Comparison of ENCODE assay signal across 26 cellular contexts in the genomic region with DNA sequence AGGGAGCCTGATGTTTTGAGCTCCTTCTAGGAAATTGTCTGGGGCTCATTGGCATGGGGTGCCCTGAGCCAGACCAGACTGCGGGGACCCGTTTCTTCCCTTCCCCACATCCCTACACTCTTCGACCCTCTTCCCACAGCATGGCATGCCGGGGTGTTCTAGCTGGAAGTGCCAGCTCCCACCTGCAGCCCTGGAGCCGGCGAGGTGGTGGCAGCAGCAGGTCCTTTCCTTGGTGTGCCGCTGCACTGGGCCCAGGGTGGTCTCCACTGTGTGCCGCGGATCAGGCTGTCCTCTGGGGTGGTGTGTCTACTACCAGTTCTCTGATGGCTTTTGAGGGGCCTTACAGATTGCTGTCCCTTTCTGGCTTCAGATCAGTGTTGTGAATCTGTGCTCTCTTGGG. TPM values are rescaled to one million over a fixed set of nuclear protein-coding genes. Genes with fewer than 3 reads are reported as not detected.
"Had no signal": no experiment of that assay in that cellular context is flagged by ENCODE, and none has a peak within 500 bp of the region (broad histone marks: within the 10 kb centered on the region; RNA-seq: fewer than 3 reads in every experiment).

No MANE protein-coding gene starts in this region.

- H3K4me3 ChIP-seq: ascending aorta, cardiac muscle cell, K562, SJSA1 had no signal

- H3K4me1 ChIP-seq: ascending aorta had no signal

- ATAC-seq: activated CD8-positive, alpha-beta memory T cell treated with anti-CD3 and anti-CD28 coated beads, Interleukin-2, amount 10 ng/mL, durations not matched to agents 7 days and 5 days; K562; PC-3; T-helper 17 cell; WTC11 had no signal

- H3K9me3 Mint-ChIP-seq: activated CD4-positive, alpha-beta T cell treated with anti-CD3 and anti-CD28 coated beads, Interleukin-2, amount 10 ng/mL, durations not matched to agents 24 days and 14 days; activated naive CD4-positive, alpha-beta T cell treated with anti-CD3 and anti-CD28 coated beads for 36 hours; activated T-cell treated with anti-CD3 and anti-CD28 coated beads, Interleukin-2, amount 50 U/mL, for 24 hours; activated T-helper 1 cell treated with anti-CD3 and anti-CD28 coated beads, Interleukin-12 subunit alpha, Interleukin-12 subunit beta, Interleukin-2, Interleukin-4 antibody, amounts not matched to agents 30 ng/mL and 10 ng/mL and 1 ng/mL, durations not matched to agents 14 hours and 24 hours and 36 hours; brain; WTC11 had no signal

- H3K4me3 Mint-ChIP-seq: activated CD4-positive, alpha-beta T cell treated with anti-CD3 and anti-CD28 coated beads, Interleukin-2, amount 10 ng/mL, durations not matched to agents 24 days and 14 days; activated CD8-positive, alpha-beta memory T cell treated with anti-CD3 and anti-CD28 coated beads, Interleukin-2, amount 10 ng/mL, durations not matched to agents 7 days and 5 days; activated T-cell treated with anti-CD3 and anti-CD28 coated beads, Interleukin-2, amount 50 U/mL, for 24 hours; activated T-helper 1 cell treated with anti-CD3 and anti-CD28 coated beads, Interleukin-12 subunit alpha, Interleukin-12 subunit beta, Interleukin-2, Interleukin-4 antibody, amounts not matched to agents 30 ng/mL and 10 ng/mL and 1 ng/mL, durations not matched to agents 14 hours and 24 hours and 36 hours; T-helper 17 cell; WTC11 had no signal

- H3K9me3 ChIP-seq: ascending aorta, SJSA1 had no signal

- DNase-seq: activated CD4-positive, alpha-beta T cell treated with anti-CD3 and anti-CD28 coated beads for 1 hour; activated CD4-positive, alpha-beta T cell treated with anti-CD3 and anti-CD28 coated beads, Interleukin-2, amount 10 ng/mL, durations not matched to agents 24 days and 14 days; activated CD4-positive, alpha-beta T cell treated with anti-CD3 and anti-CD28 coated beads, Interleukin-2, amount 50 U/mL, for 48 hours; activated CD8-positive, alpha-beta memory T cell treated with anti-CD3 and anti-CD28 coated beads, Interleukin-2, amount 10 ng/mL, durations not matched to agents 7 days and 5 days; activated effector memory CD4-positive, alpha-beta T cell treated with anti-CD3 and anti-CD28 coated beads, Interleukin-2, amount 50 U/mL, for 16 hours; activated naive CD4-positive, alpha-beta T cell treated with anti-CD3 and anti-CD28 coated beads for 36 hours; activated T-cell treated with anti-CD3 and anti-CD28 coated beads, Interleukin-2, amount 50 U/mL, for 24 hours; amniotic stem cell; Karpas-422; NCI-H1048; NCI-H146; NCI-H187 treated with DMSO at 0.1 percent for 48 hours; NCI-H2081 treated with DMSO at 0.1 percent for 48 hours; NCI-H446; NCI-H524; PC-3; SHP77; T-helper 17 cell; T-helper 9 cell had no signal

- H3K36me3 Mint-ChIP-seq: activated CD8-positive, alpha-beta memory T cell treated with anti-CD3 and anti-CD28 coated beads, Interleukin-2, amount 10 ng/mL, durations not matched to agents 7 days and 5 days; brain; WTC11 had no signal

- H3K27ac ChIP-seq: ascending aorta, SJSA1 had no signal

- H3K27me3 ChIP-seq: ascending aorta, cardiac muscle cell, SJSA1 had no signal

- H3K27ac Mint-ChIP-seq: activated CD4-positive, alpha-beta T cell treated with anti-CD3 and anti-CD28 coated beads, Interleukin-2, amount 10 ng/mL, durations not matched to agents 24 days and 14 days; activated CD8-positive, alpha-beta memory T cell treated with anti-CD3 and anti-CD28 coated beads, Interleukin-2, amount 10 ng/mL, durations not matched to agents 7 days and 5 days; activated naive CD4-positive, alpha-beta T cell treated with anti-CD3 and anti-CD28 coated beads for 36 hours; activated T-cell treated with anti-CD3 and anti-CD28 coated beads, Interleukin-2, amount 50 U/mL, for 24 hours; activated T-helper 1 cell treated with anti-CD3 and anti-CD28 coated beads, Interleukin-12 subunit alpha, Interleukin-12 subunit beta, Interleukin-2, Interleukin-4 antibody, amounts not matched to agents 30 ng/mL and 10 ng/mL and 1 ng/mL, durations not matched to agents 14 hours and 24 hours and 36 hours; brain; T-helper 17 cell; WTC11 had no signal

- H3K36me3 ChIP-seq: ascending aorta, cardiac muscle cell, SJSA1 had no signal

RNA-seq across cellular contexts. Expression of a gene that starts 10.3 kb away (rescaled TPM):
- total RNA-seq: activated CD4-positive, alpha-beta T cell treated with anti-CD3 and anti-CD28 coated beads, Interleukin-2, amount 10 ng/mL, durations not matched to agents 24 days and 14 days; activated CD8-positive, alpha-beta memory T cell treated with anti-CD3 and anti-CD28 coated beads, Interleukin-2, amount 10 ng/mL, durations not matched to agents 7 days and 5 days; activated naive CD4-positive, alpha-beta T cell treated with anti-CD3 and anti-CD28 coated beads for 36 hours; activated T-helper 1 cell treated with anti-CD3 and anti-CD28 coated beads, Interleukin-12 subunit alpha, Interleukin-12 subunit beta, Interleukin-2, Interleukin-4 antibody, amounts not matched to agents 30 ng/mL and 10 ng/mL and 1 ng/mL, durations not matched to agents 14 hours and 24 hours and 36 hours; ascending aorta; cardiac muscle cell; K562; PC-3; SJSA1; T-helper 17 cell; WTC11 had no signal
- polyA plus RNA-seq: cardiac muscle cell, K562 had no signal

RNA-seq across cellular contexts. Expression of a gene that starts 18.3 kb away (rescaled TPM):
- total RNA-seq: activated CD4-positive, alpha-beta T cell treated with anti-CD3 and anti-CD28 coated beads, Interleukin-2, amount 10 ng/mL, durations not matched to agents 24 days and 14 days; activated CD8-positive, alpha-beta memory T cell treated with anti-CD3 and anti-CD28 coated beads, Interleukin-2, amount 10 ng/mL, durations not matched to agents 7 days and 5 days; activated naive CD4-positive, alpha-beta T cell treated with anti-CD3 and anti-CD28 coated beads for 36 hours; activated T-helper 1 cell treated with anti-CD3 and anti-CD28 coated beads, Interleukin-12 subunit alpha, Interleukin-12 subunit beta, Interleukin-2, Interleukin-4 antibody, amounts not matched to agents 30 ng/mL and 10 ng/mL and 1 ng/mL, durations not matched to agents 14 hours and 24 hours and 36 hours; ascending aorta; cardiac muscle cell; K562; PC-3; SJSA1; WTC11 had no signal
- polyA plus RNA-seq: cardiac muscle cell, K562 had no signal

RNA-seq across cellular contexts. Expression of a gene that starts 52.4 kb away (rescaled TPM):
- total RNA-seq: activated CD4-positive, alpha-beta T cell treated with anti-CD3 and anti-CD28 coated beads, Interleukin-2, amount 10 ng/mL, durations not matched to agents 24 days and 14 days; activated CD8-positive, alpha-beta memory T cell treated with anti-CD3 and anti-CD28 coated beads, Interleukin-2, amount 10 ng/mL, durations not matched to agents 7 days and 5 days; activated naive CD4-positive, alpha-beta T cell treated with anti-CD3 and anti-CD28 coated beads for 36 hours; activated T-helper 1 cell treated with anti-CD3 and anti-CD28 coated beads, Interleukin-12 subunit alpha, Interleukin-12 subunit beta, Interleukin-2, Interleukin-4 antibody, amounts not matched to agents 30 ng/mL and 10 ng/mL and 1 ng/mL, durations not matched to agents 14 hours and 24 hours and 36 hours; cardiac muscle cell; PC-3 had no signal
- polyA plus RNA-seq: cardiac muscle cell had no signal

RNA-seq across cellular contexts. Expression of a gene that starts 52.4 kb away (rescaled TPM):
- total RNA-seq: activated naive CD4-positive, alpha-beta T cell treated with anti-CD3 and anti-CD28 coated beads for 36 hours had no signal
